1 cellular context compared by ENCODE assay signal in genomic region chr5:157778121-157778805, GRCh38.
TF ChIP-seq lines count a peak whose summit lies in the region.

No MANE protein-coding gene starts in this region.

TF ChIP-seq in endothelial cell of umbilical vein, 7 proteins besides CTCF, POLR2A, EP300 and RAD21 (continued from another document):
- TF ChIP-seq JUN (IDR thresholded peaks at IDR 0.05; ENCODE audit: borderline replicate concordance, insufficient read depth, insufficient read length, low read depth) = no peak
